ENCODE assay signal across 1 cellular context in the genomic region with DNA sequence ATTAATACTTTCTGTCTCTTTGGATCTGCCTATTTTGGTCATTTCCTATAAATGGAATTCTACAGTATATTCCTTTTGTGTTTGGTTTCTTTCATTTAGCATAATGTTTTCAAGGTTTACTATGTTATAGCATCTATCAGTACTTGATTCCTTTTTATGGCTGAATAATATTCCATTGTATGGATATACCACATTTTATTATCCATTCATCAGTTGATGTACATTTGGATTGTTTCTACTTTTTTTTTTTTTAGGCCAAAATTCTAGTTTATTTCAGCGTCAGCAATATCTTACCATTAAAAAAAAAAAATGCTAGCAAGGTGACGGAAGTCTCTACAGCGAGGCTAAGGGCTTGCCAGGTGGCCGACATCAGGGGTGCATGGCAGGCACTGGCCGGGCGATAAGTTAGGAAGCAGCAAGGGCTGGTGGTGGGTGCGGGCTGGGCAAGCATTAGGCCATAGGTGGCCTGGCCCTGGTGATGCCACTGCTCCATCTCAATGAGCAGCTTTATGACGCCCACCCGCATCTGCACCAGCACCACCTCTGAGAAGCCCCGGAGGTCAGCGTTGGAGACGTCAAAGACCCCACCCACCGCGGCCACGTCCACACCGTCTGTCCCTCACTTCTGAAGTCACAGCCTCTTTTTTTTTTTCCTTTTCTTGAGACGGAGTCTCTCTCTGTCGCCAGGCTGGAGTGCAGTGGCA.
TF ChIP-seq lines count a peak whose summit lies in the region.

No MANE protein-coding gene starts in this region.

TF ChIP-seq in SK-N-SH, 30 proteins besides CTCF, POLR2A, EP300 and RAD21 (continued from another document):
- no peak for TF ChIP-seq ZBTB33 (IDR thresholded peaks at IDR 0.05; ENCODE audit: borderline replicate concordance, low read depth)
- no peak for TF ChIP-seq FOXM1 (IDR thresholded peaks at IDR 0.05; ENCODE audit: low read depth)
- TF ChIP-seq, protein P1, sequence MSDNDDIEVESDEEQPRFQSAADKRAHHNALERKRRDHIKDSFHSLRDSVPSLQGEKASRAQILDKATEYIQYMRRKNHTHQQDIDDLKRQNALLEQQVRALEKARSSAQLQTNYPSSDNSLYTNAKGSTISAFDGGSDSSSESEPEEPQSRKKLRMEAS (IDR thresholded peaks at IDR 0.05; ENCODE audit: low read depth) = no peak
- TF ChIP-seq FOXJ3 (CRISPR knock-in tag; IDR thresholded peaks at IDR 0.05) = no peak
